1 cellular context compared by ENCODE assay signal in genomic region chr1:53328490-53329182, GRCh38.
A peak's percentile ranks its signal among the peaks of the same experiment; 100 is the strongest.
TF ChIP-seq lines count a peak whose summit lies in the region.

No MANE protein-coding gene starts in this region.

TF ChIP-seq in H1, 55 proteins besides CTCF, POLR2A, EP300 and RAD21:
- TF ChIP-seq, protein P1, sequence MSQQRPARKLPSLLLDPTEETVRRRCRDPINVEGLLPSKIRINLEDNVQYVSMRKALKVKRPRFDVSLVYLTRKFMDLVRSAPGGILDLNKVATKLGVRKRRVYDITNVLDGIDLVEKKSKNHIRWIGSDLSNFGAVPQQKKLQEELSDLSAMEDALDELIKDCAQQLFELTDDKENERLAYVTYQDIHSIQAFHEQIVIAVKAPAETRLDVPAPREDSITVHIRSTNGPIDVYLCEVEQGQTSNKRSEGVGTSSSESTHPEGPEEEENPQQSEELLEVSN (IDR thresholded peaks at IDR 0.05) = peak; percentile 24; the same call in 1 of the 2 replicates
- TF ChIP-seq KDM4A (IDR thresholded peaks at IDR 0.05; ENCODE audit: low read depth, low read length, severe bottlenecking) (peak; percentile 6), ASH2L (IDR thresholded peaks at IDR 0.05; ENCODE audit: low read length) (no peak), SAP30 (IDR thresholded peaks at IDR 0.05; ENCODE audit: insufficient read depth, insufficient replicate concordance, low read length) (no peak), SIX5 (IDR thresholded peaks at IDR 0.05; ENCODE audit: low read depth, low read length) (no peak)
- TF ChIP-seq, protein P2, sequence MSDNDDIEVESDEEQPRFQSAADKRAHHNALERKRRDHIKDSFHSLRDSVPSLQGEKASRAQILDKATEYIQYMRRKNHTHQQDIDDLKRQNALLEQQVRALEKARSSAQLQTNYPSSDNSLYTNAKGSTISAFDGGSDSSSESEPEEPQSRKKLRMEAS (IDR thresholded peaks at IDR 0.05) = peak; percentile 60
- TF ChIP-seq, protein P3, sequence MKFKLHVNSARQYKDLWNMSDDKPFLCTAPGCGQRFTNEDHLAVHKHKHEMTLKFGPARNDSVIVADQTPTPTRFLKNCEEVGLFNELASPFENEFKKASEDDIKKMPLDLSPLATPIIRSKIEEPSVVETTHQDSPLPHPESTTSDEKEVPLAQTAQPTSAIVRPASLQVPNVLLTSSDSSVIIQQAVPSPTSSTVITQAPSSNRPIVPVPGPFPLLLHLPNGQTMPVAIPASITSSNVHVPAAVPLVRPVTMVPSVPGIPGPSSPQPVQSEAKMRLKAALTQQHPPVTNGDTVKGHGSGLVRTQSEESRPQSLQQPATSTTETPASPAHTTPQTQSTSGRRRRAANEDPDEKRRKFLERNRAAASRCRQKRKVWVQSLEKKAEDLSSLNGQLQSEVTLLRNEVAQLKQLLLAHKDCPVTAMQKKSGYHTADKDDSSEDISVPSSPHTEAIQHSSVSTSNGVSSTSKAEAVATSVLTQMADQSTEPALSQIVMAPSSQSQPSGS (IDR thresholded peaks at IDR 0.05; ENCODE audit: low read length) = no peak
TF ChIP-seq in H1: peak in this region for 3.
